Comparison of ENCODE assay signal across 28 cellular contexts in the genomic region with DNA sequence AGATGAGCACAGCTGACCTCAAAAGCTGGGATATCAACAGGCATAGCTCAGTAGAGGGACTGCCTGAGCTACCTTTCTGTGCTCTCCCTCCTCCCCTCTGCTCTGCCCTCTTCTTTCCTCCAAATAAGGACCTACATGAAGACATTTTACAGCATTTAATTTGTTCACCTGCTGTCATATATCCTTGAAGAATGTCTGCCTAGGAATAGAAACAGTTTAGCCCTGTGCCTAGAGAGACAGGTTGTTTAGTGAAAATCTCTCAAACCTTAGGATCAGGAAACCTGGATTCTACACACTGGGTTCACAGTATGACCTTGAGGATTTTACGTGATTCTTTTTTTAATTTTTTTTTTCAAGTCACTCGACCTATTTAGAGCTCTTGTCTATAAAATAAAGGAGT.
DNase-seq lines count a peak whose midpoint lies in the region; TF ChIP-seq lines count a peak whose summit lies in the region.
"Had no signal": no experiment of that assay in that cellular context is flagged by ENCODE, and none has a peak within 500 bp of the region (broad histone marks: within the 10 kb centered on the region; RNA-seq: fewer than 3 reads in every experiment).

No MANE protein-coding gene starts in this region.

- H3K27ac ChIP-seq in OCI-LY3 (ENCODE audit: low read length): no peak overlapping the region
- H3K27ac ChIP-seq in neural cell (ENCODE audit: low read length): peak overlapping the region; percentile 19
- H3K27ac ChIP-seq: 22Rv1; A549; BLaER1; BLaER1 treated with 17β-estradiol and CSF1 and Interleukin-3, amounts not matched to agents 10 nM and 100 nM; C4-2B had no signal

- H3K36me3 ChIP-seq in OCI-LY3 (replicated peaks; ENCODE audit: low read depth, low read length) (no peaks in the 10 kb centered on the region), neural cell (ENCODE audit: insufficient read depth, low read length) (no peaks in the 10 kb centered on the region)
- H3K36me3 ChIP-seq: BE2C; BLaER1; BLaER1 treated with 17β-estradiol and CSF1 and Interleukin-3, amounts not matched to agents 10 nM and 100 nM had no signal

- H3K79me2 ChIP-seq in OCI-LY3 (ENCODE audit: low read length) (no peaks in the 10 kb centered on the region), neural cell (replicated peaks; ENCODE audit: insufficient read depth, low read length) (no peaks in the 10 kb centered on the region)

- no peak for TF ChIP-seq CTCF in OCI-LY3 (IDR thresholded peaks at IDR 0.05; ENCODE audit: low read depth, low read length)
- no peak for TF ChIP-seq CTCF in neural cell (IDR thresholded peaks at IDR 0.05; ENCODE audit: poor library complexity, severe bottlenecking)

- H3K4me1 ChIP-seq in OCI-LY3 (ENCODE audit: low read length): peaks cover 16% of the 10 kb centered on the region
- H3K4me1 ChIP-seq: A549; BE2C; BLaER1; BLaER1 treated with 17β-estradiol and CSF1 and Interleukin-3, amounts not matched to agents 10 nM and 100 nM; Caco-2 had no signal

- H3K9ac ChIP-seq in OCI-LY3 (ENCODE audit: low read length) (no peak overlapping the region), neural cell (ENCODE audit: low read length) (no peak overlapping the region)
- H3K9ac ChIP-seq: BLaER1; BLaER1 treated with 17β-estradiol and CSF1 and Interleukin-3, amounts not matched to agents 10 nM and 100 nM had no signal

- peak; percentile 83 for TF ChIP-seq EP300 in neural cell (conservative IDR thresholded peaks at IDR 0.05; ENCODE audit: poor library complexity, severe bottlenecking)

- H3K4me3 ChIP-seq in OCI-LY3 (ENCODE audit: low read length) (no peak overlapping the region), neural cell (ENCODE audit: low read length) (no peak overlapping the region)
- H3K4me3 ChIP-seq: A549; BLaER1; BLaER1 treated with 17β-estradiol and CSF1 and Interleukin-3, amounts not matched to agents 10 nM and 100 nM had no signal

- H3F3A ChIP-seq in neural cell (ENCODE audit: insufficient read depth, low read length, poor library complexity, severe bottlenecking): no peaks in the 10 kb centered on the region

- H3K9me3 ChIP-seq in OCI-LY3 (ENCODE audit: insufficient read depth, low read length): no peaks in the 10 kb centered on the region
- no peaks in the 10 kb centered on the region for H3K9me3 ChIP-seq in neural cell (ENCODE audit: low read length)
- H3K9me3 ChIP-seq: A549; BE2C; BLaER1; BLaER1 treated with 17β-estradiol and CSF1 and Interleukin-3, amounts not matched to agents 10 nM and 100 nM; Caco-2 had no signal

- no peaks in the 10 kb centered on the region for H3K9me2 ChIP-seq in neural cell (ENCODE audit: insufficient read depth, low read length)

- no peaks in the 10 kb centered on the region for H4K20me1 ChIP-seq in OCI-LY3 (ENCODE audit: insufficient read depth, low read length)
- H4K20me1 ChIP-seq in neural cell (ENCODE audit: insufficient read depth): no peaks in the 10 kb centered on the region
- H4K20me1 ChIP-seq: BLaER1; BLaER1 treated with 17β-estradiol and CSF1 and Interleukin-3, amounts not matched to agents 10 nM and 100 nM had no signal

- H3K4me2 ChIP-seq in OCI-LY3 (ENCODE audit: low read length) (peak overlapping the region; percentile 46), neural cell (ENCODE audit: low read length) (no peak overlapping the region)
- H3K4me2 ChIP-seq: A549; BLaER1; BLaER1 treated with 17β-estradiol and CSF1 and Interleukin-3, amounts not matched to agents 10 nM and 100 nM had no signal

- TF ChIP-seq RAD21 in neural cell (conservative IDR thresholded peaks at IDR 0.05): no peak

- H3K27me3 ChIP-seq in OCI-LY3 (ENCODE audit: low read depth, low read length): peaks cover 10% of the 10 kb centered on the region; the same call in 1 of the 2 replicates
- H3K27me3 ChIP-seq in neural cell (ENCODE audit: insufficient read depth, low read depth, low read length): no peaks in the 10 kb centered on the region
- H3K27me3 ChIP-seq: BE2C; BLaER1; BLaER1 treated with 17β-estradiol and CSF1 and Interleukin-3, amounts not matched to agents 10 nM and 100 nM had no signal

- DNase-seq in activated CD4-positive, alpha-beta T cell treated with anti-CD3 and anti-CD28 coated beads for 48 hours: no peak
- DNase-seq in DMS 273 treated with DMSO at 0.1 percent for 48 hours (lab: John Stamatoyannopoulos, UW): no peak
- DNase-seq: 8988T; ACHN; AML-193; BE2C; C1 segment of cervical spinal cord; Caco-2; Calu3; CD4-positive, alpha-beta memory T cell; CD4-positive, alpha-beta T cell; CD4-positive, CD25-positive, alpha-beta regulatory T cell; CD8-positive, alpha-beta memory T cell; CD8-positive, alpha-beta T cell; COR-L47; DMS153; DMS53; DMS79; DMS79 treated with DMSO at 0.1 percent for 48 hours; DND-41; EL had no signal

- no peak overlapping the region for H2AFZ ChIP-seq in OCI-LY3 (ENCODE audit: low read depth, low read length)
- no peak overlapping the region for H2AFZ ChIP-seq in neural cell (ENCODE audit: low read depth, low read length)

TF ChIP-seq in neural cell, 6 proteins besides CTCF, POLR2A, EP300 and RAD21:
- TF ChIP-seq TAF1 (IDR thresholded peaks at IDR 0.05; ENCODE audit: low read depth): no peak
- no peak for TF ChIP-seq SMC3 (conservative IDR thresholded peaks at IDR 0.05; ENCODE audit: poor library complexity)
- TF ChIP-seq POLR2AphosphoS5 (IDR thresholded peaks at IDR 0.05): peak; percentile 64
- no peak for TF ChIP-seq EZH2 (IDR thresholded peaks at IDR 0.05; ENCODE audit: borderline replicate concordance, insufficient read depth, low read length, poor library complexity, severe bottlenecking)
- TF ChIP-seq, protein P1, sequence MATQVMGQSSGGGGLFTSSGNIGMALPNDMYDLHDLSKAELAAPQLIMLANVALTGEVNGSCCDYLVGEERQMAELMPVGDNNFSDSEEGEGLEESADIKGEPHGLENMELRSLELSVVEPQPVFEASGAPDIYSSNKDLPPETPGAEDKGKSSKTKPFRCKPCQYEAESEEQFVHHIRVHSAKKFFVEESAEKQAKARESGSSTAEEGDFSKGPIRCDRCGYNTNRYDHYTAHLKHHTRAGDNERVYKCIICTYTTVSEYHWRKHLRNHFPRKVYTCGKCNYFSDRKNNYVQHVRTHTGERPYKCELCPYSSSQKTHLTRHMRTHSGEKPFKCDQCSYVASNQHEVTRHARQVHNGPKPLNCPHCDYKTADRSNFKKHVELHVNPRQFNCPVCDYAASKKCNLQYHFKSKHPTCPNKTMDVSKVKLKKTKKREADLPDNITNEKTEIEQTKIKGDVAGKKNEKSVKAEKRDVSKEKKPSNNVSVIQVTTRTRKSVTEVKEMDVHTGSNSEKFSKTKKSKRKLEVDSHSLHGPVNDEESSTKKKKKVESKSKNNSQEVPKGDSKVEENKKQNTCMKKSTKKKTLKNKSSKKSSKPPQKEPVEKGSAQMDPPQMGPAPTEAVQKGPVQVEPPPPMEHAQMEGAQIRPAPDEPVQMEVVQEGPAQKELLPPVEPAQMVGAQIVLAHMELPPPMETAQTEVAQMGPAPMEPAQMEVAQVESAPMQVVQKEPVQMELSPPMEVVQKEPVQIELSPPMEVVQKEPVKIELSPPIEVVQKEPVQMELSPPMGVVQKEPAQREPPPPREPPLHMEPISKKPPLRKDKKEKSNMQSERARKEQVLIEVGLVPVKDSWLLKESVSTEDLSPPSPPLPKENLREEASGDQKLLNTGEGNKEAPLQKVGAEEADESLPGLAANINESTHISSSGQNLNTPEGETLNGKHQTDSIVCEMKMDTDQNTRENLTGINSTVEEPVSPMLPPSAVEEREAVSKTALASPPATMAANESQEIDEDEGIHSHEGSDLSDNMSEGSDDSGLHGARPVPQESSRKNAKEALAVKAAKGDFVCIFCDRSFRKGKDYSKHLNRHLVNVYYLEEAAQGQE (IDR thresholded peaks at IDR 0.05; ENCODE audit: borderline replicate concordance): peak; percentile 55
- no peak for TF ChIP-seq MXI1 (conservative IDR thresholded peaks at IDR 0.05; ENCODE audit: poor library complexity, severe bottlenecking)
